Comparison of ENCODE assay signal across 8 cellular contexts in genomic region chr14:97458302-97459137, GRCh38.
DNase-seq lines count a peak whose midpoint lies in the region; ATAC-seq and TF ChIP-seq lines count a peak whose summit lies in the region.

No MANE protein-coding gene starts in this region.

- H3K27ac ChIP-seq in duodenal mucosa (ENCODE audit: low read depth, low read length), result no peak overlapping the region
- peak overlapping the region in 2 of 5 donors; percentile 33 to 38 for H3K27ac ChIP-seq in stomach

- peak overlapping the region; percentile 30 to 33 for H3K9ac ChIP-seq in duodenal mucosa (ENCODE audit: low read depth in 1 of 2, low read length in 2 of 2)

- TF ChIP-seq POLR2A in stomach (IDR thresholded peaks at IDR 0.05), result no peak

- peak overlapping the region; percentile 62 to 66 for H3K4me3 ChIP-seq in duodenal mucosa (ENCODE audit: low read depth in 1 of 2, low read length in 2 of 2)
- peak overlapping the region; percentile 29 to 32 (median 31) for H3K4me3 ChIP-seq in stomach

- intact Hi-C loops in activated CD4-positive, alpha-beta T cell treated with anti-CD3 and anti-CD28 coated beads, Interleukin-2, amount 10 ng/mL, durations not matched to agents 24 days and 14 days (cut with micrococcal nuclease), result loop anchor here (2.0 to 5.0 kb wide), 8 partner anchors 144 to 1954 kb away; partner anchors contain the start of gene BCL11B
- intact Hi-C loops in stomach (cut with DNase I; ENCODE audit: low total_unique reads), result no loop called here

- in situ Hi-C loops in KBM-7 (cut with MboI; ENCODE audit: low pct_unique_long_range_greater_than_20kb, low sequenced_read_pairs), result no loop called here

- H3K4me3 Mint-ChIP-seq in activated CD4-positive, alpha-beta T cell treated with anti-CD3 and anti-CD28 coated beads, Interleukin-2, amount 10 ng/mL, durations not matched to agents 24 days and 14 days, result peak overlapping the region; percentile 94
- H3K4me3 Mint-ChIP-seq in neural crest cell, result peak overlapping the region; percentile 74

- peaks cover 21% of the 10 kb centered on the region for H3K9me3 Mint-ChIP-seq in activated CD4-positive, alpha-beta T cell treated with anti-CD3 and anti-CD28 coated beads, Interleukin-2, amount 10 ng/mL, durations not matched to agents 24 days and 14 days
- no peaks in the 10 kb centered on the region for H3K9me3 Mint-ChIP-seq in neural crest cell

- peak overlapping the region; percentile 99 for H3K27ac Mint-ChIP-seq in activated CD4-positive, alpha-beta T cell treated with anti-CD3 and anti-CD28 coated beads, Interleukin-2, amount 10 ng/mL, durations not matched to agents 24 days and 14 days
- H3K27ac Mint-ChIP-seq in neural crest cell (ENCODE audit: unreplicated experiment), result peak overlapping the region; percentile 92

- peaks cover 23 to 28% of the 10 kb centered on the region in 2 donors for H3K4me1 ChIP-seq in duodenal mucosa (ENCODE audit: control insufficient read depth in 1 of 2, insufficient read depth in 2 of 2, low read length in 2 of 2)
- H3K4me1 ChIP-seq in stomach, result peaks cover 0 to 16% (median 6%) of the 10 kb centered on the region in 4 donors

- DNase-seq in DMS79 treated with DMSO at 0.1 percent for 48 hours (lab: John Stamatoyannopoulos, UW), result peak; percentile 83
- DNase-seq in activated CD4-positive, alpha-beta T cell treated with anti-CD3 and anti-CD28 coated beads, Interleukin-2, amount 10 ng/mL, durations not matched to agents 24 days and 14 days, result peak; percentile 94
- DNase-seq in neural crest cell (ENCODE audit: low read depth, low spot score), result peak; percentile 32
- DNase-seq in stomach, result peak; percentile 38
- DNase-seq in KBM-7, result no peak
- DNase-seq in SKM-1 (lab: John Stamatoyannopoulos, UW; ENCODE audit: unreplicated experiment), result no peak

- no peak for TF ChIP-seq CTCF in neural crest cell (conservative IDR thresholded peaks at IDR 0.05)
- TF ChIP-seq CTCF in stomach (IDR thresholded peaks at IDR 0.05), result no peak

- 22 to 27% (median 23%) methylated on average over 30 to 38 of the region's 38 CpGs for WGBS in stomach, 5 donors

- H3K4me1 Mint-ChIP-seq in activated CD4-positive, alpha-beta T cell treated with anti-CD3 and anti-CD28 coated beads, Interleukin-2, amount 10 ng/mL, durations not matched to agents 24 days and 14 days, result peaks cover 56% of the 10 kb centered on the region
- H3K4me1 Mint-ChIP-seq in neural crest cell, result peaks cover 19% of the 10 kb centered on the region

- H3K36me3 Mint-ChIP-seq in activated CD4-positive, alpha-beta T cell treated with anti-CD3 and anti-CD28 coated beads, Interleukin-2, amount 10 ng/mL, durations not matched to agents 24 days and 14 days (ENCODE audit: low read depth), result peaks cover 47% of the 10 kb centered on the region
- peaks cover 3% of the 10 kb centered on the region for H3K36me3 Mint-ChIP-seq in neural crest cell (ENCODE audit: low read depth)

- no peaks in the 10 kb centered on the region for H3K27me3 Mint-ChIP-seq in activated CD4-positive, alpha-beta T cell treated with anti-CD3 and anti-CD28 coated beads, Interleukin-2, amount 10 ng/mL, durations not matched to agents 24 days and 14 days
- H3K27me3 Mint-ChIP-seq in neural crest cell (ENCODE audit: low read depth), result peaks cover 10% of the 10 kb centered on the region

- H3K9me3 ChIP-seq in duodenal mucosa (ENCODE audit: control insufficient read depth in 1 of 2, low read length in 2 of 2), result peaks cover 0 to 3% of the 10 kb centered on the region in 2 donors
- peaks cover 5 to 16% (median 12%) of the 10 kb centered on the region in 4 donors for H3K9me3 ChIP-seq in stomach

- H3K27me3 ChIP-seq in duodenal mucosa (ENCODE audit: control insufficient read depth in 1 of 2, insufficient read depth in 2 of 2, low read length in 2 of 2), result no peaks in the 10 kb centered on the region
- H3K27me3 ChIP-seq in stomach, result peaks cover 0 to 41% (median 5%) of the 10 kb centered on the region in 3 donors

- ATAC-seq in HG03439 (IDR thresholded peaks at IDR 0.05; ENCODE audit: unreplicated experiment), result no peak

- H3K36me3 ChIP-seq in duodenal mucosa (ENCODE audit: control insufficient read depth in 1 of 2, insufficient read depth in 2 of 2, low read length in 2 of 2) (no peaks in the 10 kb centered on the region), stomach (no peaks in the 10 kb centered on the region)

- TF ChIP-seq EP300 in stomach (IDR thresholded peaks at IDR 0.05), result no peak

Comparison
In these comparisons a context has a peak if more than half of its experiments do, and no peak if none do; other contexts are left out.
1. DNase-seq: peak in DMS79 treated with DMSO at 0.1 percent for 48 hours (single experiment), activated CD4-positive, alpha-beta T cell treated with anti-CD3 and anti-CD28 coated beads, Interleukin-2, amount 10 ng/mL, durations not matched to agents 24 days and 14 days (single experiment), neural crest cell (single experiment) and stomach (single experiment); none in KBM-7 (single experiment) and SKM-1 (single experiment).